ENCODE assay signal across 12 cellular contexts in the genomic region with DNA sequence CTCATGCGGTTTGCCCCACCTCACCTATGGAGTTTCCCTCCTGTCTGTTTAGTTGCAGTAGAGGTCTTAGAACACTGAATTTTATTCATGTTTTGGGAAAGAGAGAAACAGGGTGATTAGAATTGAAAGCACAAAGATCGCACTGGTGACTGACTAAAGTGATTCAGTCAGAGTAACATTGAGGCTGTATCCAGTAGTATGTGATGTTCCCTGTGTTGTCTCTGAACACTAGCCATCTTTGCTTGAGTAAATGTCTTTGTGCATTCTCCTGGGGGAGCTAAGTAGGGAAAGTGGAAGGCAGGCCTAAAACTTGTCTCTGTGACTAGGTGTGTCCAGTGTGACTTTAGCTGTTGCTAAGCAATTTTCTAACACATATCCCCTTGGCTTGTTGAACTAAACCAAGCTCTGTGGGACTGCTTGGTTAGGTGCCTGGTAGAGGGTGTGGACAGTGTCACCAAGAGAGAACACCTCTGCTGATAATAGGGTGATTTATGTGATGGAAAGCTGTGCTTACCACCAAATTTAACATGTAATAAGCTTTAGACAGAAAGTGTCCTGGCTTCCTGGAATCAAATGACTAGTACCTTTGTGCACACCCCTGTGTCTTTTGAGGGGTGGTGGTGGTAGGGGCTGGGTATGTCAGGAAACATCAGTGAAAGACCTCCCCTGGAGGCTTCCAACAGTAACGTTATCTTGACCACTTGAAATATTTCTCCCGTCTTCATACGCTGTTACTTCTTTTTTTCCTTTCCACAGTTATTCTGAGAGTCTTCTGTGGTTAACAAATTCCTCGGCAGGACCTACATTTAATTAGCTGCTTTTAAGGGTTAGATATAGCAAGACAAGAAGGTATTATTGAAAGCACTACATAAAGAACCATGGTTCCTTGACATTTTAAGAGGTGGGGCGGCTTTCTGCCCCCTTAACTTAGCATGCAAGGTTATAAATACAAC. TPM values are rescaled to one million over a fixed set of nuclear protein-coding genes. Genes with fewer than 3 reads are reported as not detected.
A peak's percentile ranks its signal among the peaks of the same experiment; 100 is the strongest.
DNase-seq lines count a peak whose midpoint lies in the region; ATAC-seq and TF ChIP-seq lines count a peak whose summit lies in the region.
"Had no signal": no experiment of that assay in that cellular context is flagged by ENCODE, and none has a peak within 500 bp of the region (broad histone marks: within the 10 kb centered on the region; RNA-seq: fewer than 3 reads in every experiment).

No MANE protein-coding gene starts in this region.

- no peak for DNase-seq in GM23338 (ENCODE audit: low spot score)
- peak; percentile 61 for DNase-seq in astrocyte of the hippocampus (ENCODE audit: low read depth, low spot score)
- DNase-seq in left ventricle myocardium superior = no peak
- no peak for DNase-seq in smooth muscle cell (lab: John Stamatoyannopoulos, UW; ENCODE audit: unreplicated experiment)
- no peak for DNase-seq in sigmoid colon
- no peak for DNase-seq in GM19240 (ENCODE audit: insufficient read length, low spot score)
- DNase-seq in glomerular visceral epithelial cell (ENCODE audit: extremely low spot score) = no peak
- no peak for DNase-seq in DMS53 treated with DMSO at 0.1 percent for 48 hours (lab: John Stamatoyannopoulos, UW; ENCODE audit: unreplicated experiment)
- DNase-seq: activated effector memory CD4-positive, alpha-beta T cell treated with anti-CD3 and anti-CD28 coated beads, Interleukin-2, amount 50 U/mL, for 16 hours; NCI-H2107; occipital lobe; stimulated activated CD4-positive, alpha-beta T cell treated with anti-CD3 and anti-CD28 coated beads, Interleukin-4, amount 100 ng/mL, for 1 hour had no signal

- H2AFZ ChIP-seq in GM23338 (no peak overlapping the region), smooth muscle cell (ENCODE audit: low read depth) (no peak overlapping the region)

- ATAC-seq in GM23338 (no peak; the same call in 1 of the 3 replicates), left ventricle myocardium superior (peak; percentile 84)

- H3K4me3 ChIP-seq in GM23338 (no peak overlapping the region), smooth muscle cell (no peak overlapping the region), sigmoid colon (no peak overlapping the region)

- H3K4me1 Mint-ChIP-seq in GM23338 = peaks cover 78% of the 10 kb centered on the region

- H3F3A ChIP-seq in GM23338 (replicated peaks; ENCODE audit: low read depth) (peaks cover 20% of the 10 kb centered on the region), smooth muscle cell (ENCODE audit: low read depth) (no peaks in the 10 kb centered on the region)

- TF ChIP-seq CTCF in GM23338 (conservative IDR thresholded peaks at IDR 0.05; ENCODE audit: low read depth in 2 of 2) = no peak
- TF ChIP-seq CTCF in smooth muscle cell (IDR thresholded peaks at IDR 0.05; ENCODE audit: borderline replicate concordance, insufficient read depth, poor library complexity, severe bottlenecking) = no peak
- TF ChIP-seq CTCF in sigmoid colon (IDR thresholded peaks at IDR 0.05) = no peak

- H3K4me2 ChIP-seq in GM23338 (no peak overlapping the region), smooth muscle cell (peak overlapping the region; percentile 7)

- H3K27me3 Mint-ChIP-seq in GM23338 (ENCODE audit: insufficient read depth, low read depth, poor library complexity) = peaks cover 7% of the 10 kb centered on the region

- H3K9me3 Mint-ChIP-seq in GM23338 = peaks cover 3% of the 10 kb centered on the region; the same call in 1 of the 3 replicates

- H4K20me1 ChIP-seq in GM23338 (replicated peaks; ENCODE audit: insufficient read depth) (peaks cover 70% of the 10 kb centered on the region), smooth muscle cell (ENCODE audit: low read depth) (peaks cover 71% of the 10 kb centered on the region)

- intact Hi-C loops in left ventricle myocardium superior (cut with micrococcal nuclease) = no loop called here
- intact Hi-C loops in sigmoid colon (cut with DNase I) = no loop called here

- H3K36me3 ChIP-seq in GM23338 (ENCODE audit: insufficient read depth) = peaks cover 25% of the 10 kb centered on the region
- no peaks in the 10 kb centered on the region for H3K36me3 ChIP-seq in smooth muscle cell (ENCODE audit: low read depth)
- H3K36me3 ChIP-seq in sigmoid colon = no peaks in the 10 kb centered on the region

- no peaks in the 10 kb centered on the region for H3K9me2 ChIP-seq in GM23338 (ENCODE audit: insufficient read depth)

- H3K9ac ChIP-seq in smooth muscle cell (ENCODE audit: low read depth) = no peak overlapping the region

- H3K9me3 ChIP-seq in smooth muscle cell (replicated peaks; ENCODE audit: low read depth) (no peaks in the 10 kb centered on the region), sigmoid colon (no peaks in the 10 kb centered on the region)

- no peak for TF ChIP-seq POLR2A in sigmoid colon (IDR thresholded peaks at IDR 0.05)

- 69% methylated on average over 7 of the region's 7 CpGs for WGBS in smooth muscle cell (ENCODE audit: low lambda C conversion rate)
- 82 to 92% methylated on average over 7 of the region's 7 CpGs for WGBS in sigmoid colon, 2 donors

- H3K4me1 ChIP-seq in GM23338 (ENCODE audit: insufficient read depth) (peaks cover 74% of the 10 kb centered on the region), smooth muscle cell (ENCODE audit: low read depth) (no peaks in the 10 kb centered on the region), sigmoid colon (peaks cover 0 to 37% (median 22%) of the 10 kb centered on the region in 4 donors)

- H3K27me3 ChIP-seq in GM23338 (ENCODE audit: insufficient read depth) (no peaks in the 10 kb centered on the region), smooth muscle cell (ENCODE audit: low read depth) (no peaks in the 10 kb centered on the region), sigmoid colon (no peaks in the 10 kb centered on the region)

- no peak for TF ChIP-seq EP300 in sigmoid colon (IDR thresholded peaks at IDR 0.05)

- peak overlapping the region; percentile 41 for H3K27ac Mint-ChIP-seq in GM23338

- H3K79me2 ChIP-seq in GM23338 (replicated peaks; ENCODE audit: insufficient read depth) (peaks cover 99% of the 10 kb centered on the region), smooth muscle cell (ENCODE audit: low read depth) (peaks cover 46% of the 10 kb centered on the region)

- peaks cover 81% of the 10 kb centered on the region for H3K36me3 Mint-ChIP-seq in GM23338 (ENCODE audit: low read depth)

- H3K4me3 Mint-ChIP-seq in GM23338 = no peak overlapping the region; the same call in 2 of the 3 replicates

- peak overlapping the region; percentile 71 for H3K27ac ChIP-seq in GM23338 (ENCODE audit: low read depth)
- peak overlapping the region; percentile 22 for H3K27ac ChIP-seq in smooth muscle cell (ENCODE audit: low read depth)
- H3K27ac ChIP-seq in sigmoid colon = peak overlapping the region in 2 of 4 donors; percentile 2 to 77

TF ChIP-seq in GM23338, 12 proteins besides CTCF, POLR2A, EP300 and RAD21:
- TF ChIP-seq, protein P1, sequence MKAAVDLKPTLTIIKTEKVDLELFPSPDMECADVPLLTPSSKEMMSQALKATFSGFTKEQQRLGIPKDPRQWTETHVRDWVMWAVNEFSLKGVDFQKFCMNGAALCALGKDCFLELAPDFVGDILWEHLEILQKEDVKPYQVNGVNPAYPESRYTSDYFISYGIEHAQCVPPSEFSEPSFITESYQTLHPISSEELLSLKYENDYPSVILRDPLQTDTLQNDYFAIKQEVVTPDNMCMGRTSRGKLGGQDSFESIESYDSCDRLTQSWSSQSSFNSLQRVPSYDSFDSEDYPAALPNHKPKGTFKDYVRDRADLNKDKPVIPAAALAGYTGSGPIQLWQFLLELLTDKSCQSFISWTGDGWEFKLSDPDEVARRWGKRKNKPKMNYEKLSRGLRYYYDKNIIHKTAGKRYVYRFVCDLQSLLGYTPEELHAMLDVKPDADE (IDR thresholded peaks at IDR 0.05) = no peak
- no peak for TF ChIP-seq ZNF114 (CRISPR knock-in tag; IDR thresholded peaks at IDR 0.05)
- TF ChIP-seq POLR2AphosphoS5 (IDR thresholded peaks at IDR 0.05; ENCODE audit: low read depth) = 0 out of 2 replicates have a peak, but pooled peaks have one; percentile 18
- no peak for TF ChIP-seq JUNB (IDR thresholded peaks at IDR 0.05; ENCODE audit: unreplicated experiment)

RNA-seq across cellular contexts. Expression of gene UGP2, which starts 34.3 kb away (rescaled TPM):
- total RNA-seq in GM23338 (2014; rRNA removed; shearing (Covaris generic)) = 742 and 744 TPM in 2 replicates
- polyA plus RNA-seq in GM23338 (2016; fragmentation: Nextera tagmentation; extraction: Ambion mirVana) = 906 and 943 TPM in 2 replicates
- 368 TPM for total RNA-seq in left ventricle myocardium superior
- total RNA-seq in smooth muscle cell = 211 and 238 TPM in 2 replicates
- 156 and 171 TPM in 2 replicates for polyA plus RNA-seq in smooth muscle cell
- 100 to 1,000 TPM; 132 to 196 (median 149) TPM for total RNA-seq in sigmoid colon
- polyA plus RNA-seq in sigmoid colon = 100 to 1,000 TPM; 195 to 809 (median 459) TPM
